Comparison of ENCODE assay signal across 20 cellular contexts in genomic region chr7:3107889-3108570, GRCh38.
DNase-seq lines count a peak whose midpoint lies in the region; ATAC-seq and TF ChIP-seq lines count a peak whose summit lies in the region.
"Had no signal": no experiment of that assay in that cellular context is flagged by ENCODE, and none has a peak within 500 bp of the region (broad histone marks: within the 10 kb centered on the region; RNA-seq: fewer than 3 reads in every experiment).

No MANE protein-coding gene starts in this region.

- POLR2A ChIA-PET in activated CD8-positive, alpha-beta T cell treated with anti-CD3 and anti-CD28 coated beads for 36 hours (lab: Charles Lee), result interaction anchor here (0.6 to 3.4 kb wide), 5 partner anchors 12 to 43 kb away, joined by 3 to 12 read pairs (median 4); no protein-coding TSS in a partner anchor

- H3K36me3 Mint-ChIP-seq in IgD-negative memory B cell (peaks cover 2% of the 10 kb centered on the region), mesothelial cell of epicardium (no peaks in the 10 kb centered on the region)
- peaks cover 36% of the 10 kb centered on the region for H3K36me3 Mint-ChIP-seq in activated CD8-positive, alpha-beta T cell treated with anti-CD3 and anti-CD28 coated beads for 36 hours (ENCODE audit: low read depth)
- H3K36me3 Mint-ChIP-seq in natural killer cell treated with Interleukin-12 subunit alpha and Interleukin-12 subunit beta and Interleukin-15 and Interleukin-18, amount 100 ng/mL, for 72 hours, result peaks cover 9% of the 10 kb centered on the region
- H3K36me3 Mint-ChIP-seq: activated naive CD8-positive, alpha-beta T cell had no signal

- H3K27ac ChIP-seq in ascending aorta, result no peak overlapping the region
- H3K27ac ChIP-seq: esophagus muscularis mucosa, neutrophil, thyroid gland, WERI-Rb-1 had no signal

- H3K36me3 ChIP-seq in ascending aorta, result no peaks in the 10 kb centered on the region
- H3K36me3 ChIP-seq: breast epithelium, esophagus muscularis mucosa, neutrophil, spleen, thyroid gland, WERI-Rb-1 had no signal

- TF ChIP-seq CTCF in activated CD8-positive, alpha-beta T cell treated with anti-CD3 and anti-CD28 coated beads for 36 hours (IDR thresholded peaks at IDR 0.05), result no peak
- TF ChIP-seq CTCF in mesothelial cell of epicardium (IDR thresholded peaks at IDR 0.05; ENCODE audit: unreplicated experiment) (no peak), ascending aorta (IDR thresholded peaks at IDR 0.05) (no peak)

- DNase-seq in activated CD8-positive, alpha-beta memory T cell treated with anti-CD3 and anti-CD28 coated beads, Interleukin-2, amount 50 U/mL, for 48 hours, result peak; percentile 49
- DNase-seq in activated CD8-positive, alpha-beta memory T cell treated with anti-CD3 and anti-CD28 coated beads for 24 hours, result no peak
- DNase-seq in activated CD8-positive, alpha-beta T cell treated with anti-CD3 and anti-CD28 coated beads for 36 hours, result no peak
- no peak for DNase-seq in natural killer cell treated with Interleukin-12 subunit alpha and Interleukin-12 subunit beta and Interleukin-15 and Interleukin-18, amount 100 ng/mL, for 72 hours (ENCODE audit: low spot score)
- DNase-seq in foreskin melanocyte (no peak), mesothelial cell of epicardium (ENCODE audit: low spot score in 2 of 2, unreplicated experiment in 2 of 2) (no peak), ascending aorta (ENCODE audit: low spot score in 2 of 2) (no peak)
- DNase-seq: CD4-positive, alpha-beta T cell; EL; NCI-H1694 treated with DMSO at 0.1 percent for 48 hours; NCI-H446 treated with DMSO at 0.1 percent for 48 hours; Right ventricle myocardium superior; spleen; thyroid gland; WERI-Rb-1 had no signal

- no peak for ATAC-seq in activated CD8-positive, alpha-beta T cell treated with anti-CD3 and anti-CD28 coated beads for 36 hours
- ATAC-seq in natural killer cell treated with Interleukin-12 subunit alpha and Interleukin-12 subunit beta and Interleukin-15 and Interleukin-18, amount 100 ng/mL, for 72 hours, result no peak

- H3K4me1 ChIP-seq in ascending aorta, result peaks cover 0 to 7% of the 10 kb centered on the region in 2 donors
- H3K4me1 ChIP-seq: breast epithelium, esophagus muscularis mucosa, thyroid gland had no signal

- H3K4me1 Mint-ChIP-seq in IgD-negative memory B cell (peaks cover 7 to 18% (median 7%) of the 10 kb centered on the region in 3 donors), mesothelial cell of epicardium (peaks cover 14% of the 10 kb centered on the region)
- H3K4me1 Mint-ChIP-seq in activated CD8-positive, alpha-beta T cell treated with anti-CD3 and anti-CD28 coated beads for 36 hours (ENCODE audit: low read depth), result peaks cover 84% of the 10 kb centered on the region
- H3K4me1 Mint-ChIP-seq in natural killer cell treated with Interleukin-12 subunit alpha and Interleukin-12 subunit beta and Interleukin-15 and Interleukin-18, amount 100 ng/mL, for 72 hours (ENCODE audit: low read depth in 2 of 2), result peaks cover 80 to 93% of the 10 kb centered on the region in 2 donors

- H3K9me3 Mint-ChIP-seq in IgD-negative memory B cell (peaks cover 0 to 3% (median 0%) of the 10 kb centered on the region in 3 donors), mesothelial cell of epicardium (no peaks in the 10 kb centered on the region)
- H3K9me3 Mint-ChIP-seq in activated CD8-positive, alpha-beta T cell treated with anti-CD3 and anti-CD28 coated beads for 36 hours, result peaks cover 14% of the 10 kb centered on the region
- H3K9me3 Mint-ChIP-seq in natural killer cell treated with Interleukin-12 subunit alpha and Interleukin-12 subunit beta and Interleukin-15 and Interleukin-18, amount 100 ng/mL, for 72 hours, result peaks cover 6% of the 10 kb centered on the region
- H3K9me3 Mint-ChIP-seq: CD4-positive, alpha-beta T cell had no signal

- CTCF ChIA-PET in activated CD8-positive, alpha-beta T cell treated with anti-CD3 and anti-CD28 coated beads for 36 hours (lab: Charles Lee), result interaction anchor here (1.8 to 4.1 kb wide), 3 partner anchors 7 to 43 kb away, joined by 8 to 28 read pairs (median 8); no protein-coding TSS in a partner anchor

- no peaks in the 10 kb centered on the region for H3K9me3 ChIP-seq in ascending aorta
- H3K9me3 ChIP-seq: neutrophil, thyroid gland had no signal

- intact Hi-C loops in activated CD8-positive, alpha-beta T cell treated with anti-CD3 and anti-CD28 coated beads for 36 hours (cut with micrococcal nuclease), result no loop called here
- intact Hi-C loops in ascending aorta (cut with DNase I), result no loop called here

- no peak overlapping the region for H3K4me3 ChIP-seq in ascending aorta
- H3K4me3 ChIP-seq: breast epithelium, esophagus muscularis mucosa, spleen, thyroid gland had no signal

- no peaks in the 10 kb centered on the region for H3K27me3 ChIP-seq in ascending aorta
- H3K27me3 ChIP-seq: breast epithelium, spleen, thyroid gland had no signal

- H3K27ac Mint-ChIP-seq in IgD-negative memory B cell (peak overlapping the region in 2 of 3 donors; percentile 52 to 87), mesothelial cell of epicardium (no peak overlapping the region)
- peak overlapping the region; percentile 94 for H3K27ac Mint-ChIP-seq in activated CD8-positive, alpha-beta T cell treated with anti-CD3 and anti-CD28 coated beads for 36 hours
- peak overlapping the region; percentile 90 to 94 for H3K27ac Mint-ChIP-seq in natural killer cell treated with Interleukin-12 subunit alpha and Interleukin-12 subunit beta and Interleukin-15 and Interleukin-18, amount 100 ng/mL, for 72 hours
- H3K27ac Mint-ChIP-seq: CD4-positive, alpha-beta T cell had no signal

- H3K4me3 Mint-ChIP-seq in IgD-negative memory B cell (peak overlapping the region in 1 of 4 donors; percentile 82), mesothelial cell of epicardium (no peak overlapping the region)
- H3K4me3 Mint-ChIP-seq in activated CD8-positive, alpha-beta T cell treated with anti-CD3 and anti-CD28 coated beads for 36 hours, result no peak overlapping the region
- H3K4me3 Mint-ChIP-seq in natural killer cell treated with Interleukin-12 subunit alpha and Interleukin-12 subunit beta and Interleukin-15 and Interleukin-18, amount 100 ng/mL, for 72 hours, result peak overlapping the region; percentile 73
- H3K4me3 Mint-ChIP-seq: activated naive CD8-positive, alpha-beta T cell; CD4-positive, alpha-beta T cell had no signal

- H3K27me3 Mint-ChIP-seq in IgD-negative memory B cell (peaks cover 10% of the 10 kb centered on the region), mesothelial cell of epicardium (ENCODE audit: low read depth) (peaks cover 3% of the 10 kb centered on the region)
- no peaks in the 10 kb centered on the region for H3K27me3 Mint-ChIP-seq in activated CD8-positive, alpha-beta T cell treated with anti-CD3 and anti-CD28 coated beads for 36 hours
- H3K27me3 Mint-ChIP-seq in natural killer cell treated with Interleukin-12 subunit alpha and Interleukin-12 subunit beta and Interleukin-15 and Interleukin-18, amount 100 ng/mL, for 72 hours, result no peaks in the 10 kb centered on the region
- H3K27me3 Mint-ChIP-seq: activated naive CD8-positive, alpha-beta T cell; CD4-positive, alpha-beta T cell had no signal
